ENCODE assay signal across 8 cellular contexts in the genomic region with DNA sequence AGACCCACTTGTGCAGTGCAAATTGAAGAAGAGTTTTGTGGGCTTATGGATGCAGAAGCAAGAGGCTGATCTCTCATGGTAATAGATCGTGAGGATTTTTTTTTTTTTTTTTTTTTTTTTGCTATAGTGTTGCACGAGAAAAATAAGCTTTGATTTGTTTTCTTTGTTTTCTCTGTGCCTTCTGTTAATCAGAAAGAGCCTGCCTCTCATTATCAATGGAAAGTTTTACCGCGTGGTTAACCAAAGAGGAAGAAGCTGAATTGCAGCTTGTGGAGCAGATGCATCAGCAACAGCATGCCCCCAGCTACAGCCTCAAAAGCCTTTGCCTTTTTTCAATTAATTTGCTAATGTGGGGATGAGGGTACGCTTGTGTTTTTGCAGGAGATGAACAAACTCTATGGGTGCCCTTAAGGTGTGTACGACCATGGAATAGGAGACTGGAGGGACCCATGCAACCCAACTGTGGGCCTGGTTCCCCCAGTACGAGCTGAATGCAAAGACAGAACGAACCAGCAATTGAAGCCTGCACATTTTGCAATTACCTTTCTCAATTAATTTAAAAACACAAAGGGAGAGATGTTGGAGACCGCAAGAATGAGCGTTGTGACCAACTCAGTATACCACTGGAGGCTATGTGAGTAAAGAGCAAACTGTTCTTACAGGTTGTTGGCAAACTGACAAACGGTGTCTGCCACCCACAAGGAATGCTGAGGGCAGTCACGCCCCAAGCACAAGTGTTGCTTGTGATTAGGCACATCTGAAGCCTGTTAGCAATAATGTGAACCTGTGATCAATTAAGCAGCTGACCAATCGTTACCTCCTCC. TPM values are rescaled to one million over a fixed set of nuclear protein-coding genes. Genes with fewer than 3 reads are reported as not detected.
DNase-seq lines count a peak whose midpoint lies in the region; ATAC-seq and TF ChIP-seq lines count a peak whose summit lies in the region.

No MANE protein-coding gene starts in this region.

- no peaks in the 10 kb centered on the region for H3K27me3 Mint-ChIP-seq in activated T-cell treated with anti-CD3 and anti-CD28 coated beads, Interleukin-2, amount 50 U/mL, for 4 hours (ENCODE audit: low read depth)
- H3K27me3 Mint-ChIP-seq in activated T-cell treated with anti-CD3 and anti-CD28 coated beads, Interleukin-2, amount 50 U/mL, for 24 hours: no peaks in the 10 kb centered on the region
- H3K27me3 Mint-ChIP-seq in stimulated activated naive B cell treated with anti-CD40 and anti-IgM and Interleukin-4, amounts not matched to agents 10 μg/mL and 1 μg/mL and 100 μg/mL, for 72 hours: no peaks in the 10 kb centered on the region

- no peaks in the 10 kb centered on the region for H3K36me3 ChIP-seq in adipocyte (ENCODE audit: control insufficient read depth, insufficient read depth, low read length, severe bottlenecking)

- peaks cover 13% of the 10 kb centered on the region for H3K9me3 ChIP-seq in adipocyte (ENCODE audit: control insufficient read depth, low read length)

- H3K27me3 ChIP-seq in HL-60 (ENCODE audit: insufficient read depth, poor library complexity, severe bottlenecking): no peaks in the 10 kb centered on the region
- H3K27me3 ChIP-seq in adipocyte (replicated peaks; ENCODE audit: control insufficient read depth, insufficient read depth, low read length): no peaks in the 10 kb centered on the region

- H3K27ac ChIP-seq in HL-60 (replicated peaks): peak overlapping the region; percentile 86

- no peaks in the 10 kb centered on the region for H3K4me1 ChIP-seq in adipocyte (ENCODE audit: control insufficient read depth, insufficient read depth, low read length)

- peak overlapping the region; percentile 42 for H3K4me3 Mint-ChIP-seq in activated T-cell treated with anti-CD3 and anti-CD28 coated beads, Interleukin-2, amount 50 U/mL, for 4 hours
- H3K4me3 Mint-ChIP-seq in activated T-cell treated with anti-CD3 and anti-CD28 coated beads, Interleukin-2, amount 50 U/mL, for 24 hours: no peak overlapping the region
- peak overlapping the region; percentile 43 to 57 for H3K4me3 Mint-ChIP-seq in stimulated activated naive B cell treated with anti-CD40 and anti-IgM and Interleukin-4, amounts not matched to agents 10 μg/mL and 1 μg/mL and 100 μg/mL, for 72 hours

- H3K36me3 Mint-ChIP-seq in activated T-cell treated with anti-CD3 and anti-CD28 coated beads, Interleukin-2, amount 50 U/mL, for 4 hours (ENCODE audit: insufficient read depth): no peaks in the 10 kb centered on the region
- H3K36me3 Mint-ChIP-seq in activated T-cell treated with anti-CD3 and anti-CD28 coated beads, Interleukin-2, amount 50 U/mL, for 24 hours (ENCODE audit: low read depth): no peaks in the 10 kb centered on the region
- peaks cover 5 to 6% of the 10 kb centered on the region in 2 donors for H3K36me3 Mint-ChIP-seq in stimulated activated naive B cell treated with anti-CD40 and anti-IgM and Interleukin-4, amounts not matched to agents 10 μg/mL and 1 μg/mL and 100 μg/mL, for 72 hours

- no peak for DNase-seq in activated T-cell treated with anti-CD3 and anti-CD28 coated beads, Interleukin-2, amount 50 U/mL, for 4 hours
- DNase-seq in activated T-cell treated with anti-CD3 and anti-CD28 coated beads, Interleukin-2, amount 50 U/mL, for 24 hours: no peak
- peak; percentile 85 to 93 for DNase-seq in HL-60 (ENCODE audit: low read depth in 1 of 2, low spot score in 1 of 2)
- DNase-seq in adipocyte (ENCODE audit: low read depth): peak; percentile 9
- DNase-seq in stimulated activated naive B cell treated with anti-CD40 and anti-IgM and Interleukin-4, amounts not matched to agents 10 μg/mL and 1 μg/mL and 100 μg/mL, for 72 hours: no peak
- no peak for DNase-seq in NCI-H2171 treated with DMSO at 0.1 percent for 48 hours (lab: John Stamatoyannopoulos, UW)
- no peak for DNase-seq in islet precursor cell

- ATAC-seq in activated T-cell treated with anti-CD3 and anti-CD28 coated beads, Interleukin-2, amount 50 U/mL, for 4 hours: no peak
- peak; percentile 74 to 76 for ATAC-seq in stimulated activated naive B cell treated with anti-CD40 and anti-IgM and Interleukin-4, amounts not matched to agents 10 μg/mL and 1 μg/mL and 100 μg/mL, for 72 hours (replicated peaks)
- ATAC-seq in GM21737 (IDR thresholded peaks at IDR 0.05; ENCODE audit: unreplicated experiment): no peak

- H3K27ac Mint-ChIP-seq in activated T-cell treated with anti-CD3 and anti-CD28 coated beads, Interleukin-2, amount 50 U/mL, for 24 hours: no peak overlapping the region
- H3K27ac Mint-ChIP-seq in stimulated activated naive B cell treated with anti-CD40 and anti-IgM and Interleukin-4, amounts not matched to agents 10 μg/mL and 1 μg/mL and 100 μg/mL, for 72 hours: peak overlapping the region; percentile 76

- no peak overlapping the region for H3K9ac ChIP-seq in adipocyte (ENCODE audit: low read length)

- TF ChIP-seq CTCF in HL-60 (IDR thresholded peaks at IDR 0.05; ENCODE audit: insufficient read depth, low read length): no peak

- H3K9me3 Mint-ChIP-seq in activated T-cell treated with anti-CD3 and anti-CD28 coated beads, Interleukin-2, amount 50 U/mL, for 4 hours: peaks cover 7% of the 10 kb centered on the region
- H3K9me3 Mint-ChIP-seq in activated T-cell treated with anti-CD3 and anti-CD28 coated beads, Interleukin-2, amount 50 U/mL, for 24 hours: peaks cover 10% of the 10 kb centered on the region
- H3K9me3 Mint-ChIP-seq in stimulated activated naive B cell treated with anti-CD40 and anti-IgM and Interleukin-4, amounts not matched to agents 10 μg/mL and 1 μg/mL and 100 μg/mL, for 72 hours: peaks cover 4 to 7% of the 10 kb centered on the region in 2 donors

- H3K4me3 ChIP-seq in HL-60 (replicated peaks; ENCODE audit: insufficient read depth, low read length): no peak overlapping the region
- no peak overlapping the region for H3K4me3 ChIP-seq in adipocyte (ENCODE audit: low read length)

- peaks cover 14% of the 10 kb centered on the region for H3K4me1 Mint-ChIP-seq in activated T-cell treated with anti-CD3 and anti-CD28 coated beads, Interleukin-2, amount 50 U/mL, for 4 hours (ENCODE audit: low read depth)
- H3K4me1 Mint-ChIP-seq in activated T-cell treated with anti-CD3 and anti-CD28 coated beads, Interleukin-2, amount 50 U/mL, for 24 hours (ENCODE audit: low read depth): peaks cover 28% of the 10 kb centered on the region
- peaks cover 33 to 54% of the 10 kb centered on the region in 2 donors for H3K4me1 Mint-ChIP-seq in stimulated activated naive B cell treated with anti-CD40 and anti-IgM and Interleukin-4, amounts not matched to agents 10 μg/mL and 1 μg/mL and 100 μg/mL, for 72 hours

RNA-seq across cellular contexts. Expression of a gene that starts 58.6 kb away (rescaled TPM):
- 1 to 10 TPM in 1 of 3 donors, under 1 TPM in 2; 0.33 to 1.8 (median 0.33) TPM for total RNA-seq in activated T-cell treated with anti-CD3 and anti-CD28 coated beads, Interleukin-2, amount 50 U/mL, for 4 hours

Comparison
In these comparisons a context has a peak if more than half of its experiments do, and no peak if none do; other contexts are left out.
1. ATAC-seq: peak in stimulated activated naive B cell treated with anti-CD40 and anti-IgM and Interleukin-4, amounts not matched to agents 10 μg/mL and 1 μg/mL and 100 μg/mL, for 72 hours (2 of 2); none in activated T-cell treated with anti-CD3 and anti-CD28 coated beads, Interleukin-2, amount 50 U/mL, for 4 hours (0 of 2) and GM21737 (single experiment).
2. DNase-seq: peak in HL-60 (2 of 2) and adipocyte (single experiment); none in activated T-cell treated with anti-CD3 and anti-CD28 coated beads, Interleukin-2, amount 50 U/mL, for 4 hours (single experiment), activated T-cell treated with anti-CD3 and anti-CD28 coated beads, Interleukin-2, amount 50 U/mL, for 24 hours (single experiment), stimulated activated naive B cell treated with anti-CD40 and anti-IgM and Interleukin-4, amounts not matched to agents 10 μg/mL and 1 μg/mL and 100 μg/mL, for 72 hours (single experiment), NCI-H2171 treated with DMSO at 0.1 percent for 48 hours (single experiment) and islet precursor cell (single experiment).